ENCODE assay signal across 17 cellular contexts in the genomic region with DNA sequence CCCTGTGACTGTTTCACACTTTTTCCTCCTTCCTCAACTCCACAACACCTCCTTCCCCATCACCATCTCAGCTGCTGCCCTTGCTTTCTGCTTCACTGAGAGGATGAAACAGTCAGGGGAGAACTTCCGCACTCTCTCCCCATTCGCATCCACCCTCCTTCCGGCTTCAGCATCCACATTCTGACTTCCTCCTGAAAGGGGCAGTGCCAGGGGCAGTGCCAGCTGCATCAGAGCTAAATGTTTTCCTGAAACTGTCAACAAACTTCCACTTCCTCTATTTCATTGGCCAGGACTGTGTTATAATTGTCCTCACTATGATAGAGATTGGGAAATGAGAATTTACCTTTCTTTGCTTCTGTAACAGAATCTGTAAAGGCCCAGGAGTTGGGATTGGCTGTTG. TPM values are rescaled to one million over a fixed set of nuclear protein-coding genes. Genes with fewer than 3 reads are reported as not detected.
DNase-seq lines count a peak whose midpoint lies in the region; ATAC-seq and TF ChIP-seq lines count a peak whose summit lies in the region.
"Had no signal": no experiment of that assay in that cellular context is flagged by ENCODE, and none has a peak within 500 bp of the region (broad histone marks: within the 10 kb centered on the region; RNA-seq: fewer than 3 reads in every experiment).

No MANE protein-coding gene starts in this region.

- H3K27ac ChIP-seq in IMR-90 (ENCODE audit: insufficient read depth, low read length) (no peak overlapping the region), osteoblast (ENCODE audit: low read depth, low read length) (no peak overlapping the region)
- H3K27ac ChIP-seq: WERI-Rb-1 had no signal

- POLR2A ChIA-PET in IMR-90 (lab: Charles Lee; ENCODE audit: unreplicated experiment) = no interaction called here

- no CpG with 5 or more reads among the region's 3 CpGs for WGBS in IMR-90 (ENCODE audit: extremely low coverage in 2 of 2, insufficient read length in 1 of 2), 2 experiments

- H3K79me1 ChIP-seq in IMR-90 (ENCODE audit: low read depth in 1 of 2, low read length in 2 of 2) = no peaks in the 10 kb centered on the region

- H3K9me1 ChIP-seq in IMR-90 (ENCODE audit: insufficient read depth, low read length) = peaks cover 4% of the 10 kb centered on the region; the same call in 1 of the 2 replicates

- no peak for TF ChIP-seq POLR2A in IMR-90 (IDR thresholded peaks at IDR 0.05; ENCODE audit: low read depth, low read length)

- CTCF ChIA-PET in IMR-90 (lab: Yijun Ruan, JAX) = no interaction called here

- no peak overlapping the region for H3K9ac ChIP-seq in IMR-90 (ENCODE audit: low read depth, low read length)

- H2AFZ ChIP-seq in IMR-90 (replicated peaks; ENCODE audit: low read length, poor library complexity) = no peak overlapping the region
- H2AFZ ChIP-seq in osteoblast (ENCODE audit: low read length) = no peak overlapping the region

- H4K20me1 ChIP-seq in IMR-90 (ENCODE audit: insufficient read depth, low read length) (no peaks in the 10 kb centered on the region), osteoblast (ENCODE audit: insufficient read depth, low read length) (no peaks in the 10 kb centered on the region)

- no peaks in the 10 kb centered on the region for H3K79me2 ChIP-seq in osteoblast (ENCODE audit: insufficient read depth, low read length)

- H3K36me3 ChIP-seq in IMR-90 (ENCODE audit: control insufficient read depth, insufficient read depth, low read length) (no peaks in the 10 kb centered on the region), osteoblast (ENCODE audit: insufficient read depth, low read length) (no peaks in the 10 kb centered on the region)
- H3K36me3 ChIP-seq: WERI-Rb-1 had no signal

- no peak overlapping the region for H2BK120ac ChIP-seq in IMR-90 (ENCODE audit: low read depth, low read length)

- H3K36me3 Mint-ChIP-seq in activated naive CD8-positive, alpha-beta T cell treated with anti-CD3 and anti-CD28 coated beads for 36 hours = no peaks in the 10 kb centered on the region
- H3K36me3 Mint-ChIP-seq in neural crest cell (ENCODE audit: low read depth) = no peaks in the 10 kb centered on the region
- H3K36me3 Mint-ChIP-seq: activated naive CD8-positive, alpha-beta T cell treated with anti-CD3 and anti-CD28 coated beads, Interleukin-2, amount 10 ng/mL, durations not matched to agents 7 days and 5 days; CD4-positive, CD25-positive, alpha-beta regulatory T cell; natural killer cell treated with Interleukin-12 subunit alpha and Interleukin-12 subunit beta and Interleukin-15 and Interleukin-18, amount 100 ng/mL, for 72 hours had no signal

- no peaks in the 10 kb centered on the region for H3K9me3 Mint-ChIP-seq in activated naive CD8-positive, alpha-beta T cell treated with anti-CD3 and anti-CD28 coated beads for 36 hours
- no peaks in the 10 kb centered on the region for H3K9me3 Mint-ChIP-seq in neural crest cell
- H3K9me3 Mint-ChIP-seq: activated naive CD8-positive, alpha-beta T cell treated with anti-CD3 and anti-CD28 coated beads, Interleukin-2, amount 10 ng/mL, durations not matched to agents 7 days and 5 days; CD4-positive, CD25-positive, alpha-beta regulatory T cell; natural killer cell treated with Interleukin-12 subunit alpha and Interleukin-12 subunit beta and Interleukin-15 and Interleukin-18, amount 100 ng/mL, for 72 hours had no signal

- peak; percentile 37 for ATAC-seq in GM18858 (IDR thresholded peaks at IDR 0.05; ENCODE audit: unreplicated experiment)
- no peak for ATAC-seq in IMR-90 (ENCODE audit: low read depth)
- ATAC-seq: left colon; natural killer cell treated with Interleukin-12 subunit alpha and Interleukin-12 subunit beta and Interleukin-15 and Interleukin-18, amount 100 ng/mL, for 72 hours had no signal

- H3K9me3 ChIP-seq in IMR-90 (ENCODE audit: control insufficient read depth, insufficient read depth, low read length) (no peaks in the 10 kb centered on the region), osteoblast (ENCODE audit: low read depth, low read length) (no peaks in the 10 kb centered on the region)

- peaks cover 13% of the 10 kb centered on the region; the same call in 1 of the 2 replicates for H3K4me1 ChIP-seq in IMR-90 (ENCODE audit: control insufficient read depth, insufficient read depth, low read length)
- H3K4me1 ChIP-seq in osteoblast (ENCODE audit: insufficient read depth, low read length) = no peaks in the 10 kb centered on the region

- H2AK9ac ChIP-seq in IMR-90 (replicated peaks; ENCODE audit: low read depth, low read length, poor library complexity) = no peak overlapping the region

- H2BK15ac ChIP-seq in IMR-90 (ENCODE audit: low read depth, low read length) = no peak overlapping the region; the same call in 2 of the 3 replicates

- H2BK20ac ChIP-seq in IMR-90 (ENCODE audit: low read depth, low read length) = no peak overlapping the region

- no peaks in the 10 kb centered on the region for H3K4me1 Mint-ChIP-seq in activated naive CD8-positive, alpha-beta T cell treated with anti-CD3 and anti-CD28 coated beads for 36 hours
- peaks cover 40% of the 10 kb centered on the region for H3K4me1 Mint-ChIP-seq in neural crest cell
- H3K4me1 Mint-ChIP-seq: activated naive CD8-positive, alpha-beta T cell treated with anti-CD3 and anti-CD28 coated beads, Interleukin-2, amount 10 ng/mL, durations not matched to agents 7 days and 5 days; CD4-positive, CD25-positive, alpha-beta regulatory T cell had no signal

- no peak for TF ChIP-seq CTCF in IMR-90 (conservative IDR thresholded peaks at IDR 0.05; ENCODE audit: low read depth, low read length)
- no peak for TF ChIP-seq CTCF in neural crest cell (conservative IDR thresholded peaks at IDR 0.05)
- TF ChIP-seq CTCF in osteoblast (IDR thresholded peaks at IDR 0.05; ENCODE audit: extremely low read depth, low read depth, low read length) = no peak
- TF ChIP-seq CTCF in GM20000 (IDR thresholded peaks at IDR 0.05; ENCODE audit: extremely low read depth, missing control alignments) = no peak

- peak overlapping the region; percentile 64; the same call in 1 of the 2 replicates for H2AK5ac ChIP-seq in IMR-90 (ENCODE audit: low read depth, low read length)

- H3K14ac ChIP-seq in IMR-90 (replicated peaks; ENCODE audit: low read depth, low read length) = no peak overlapping the region

- intact Hi-C loops in IMR-90 (cut with micrococcal nuclease) = no loop called here

- no peak overlapping the region for H3K4me3 Mint-ChIP-seq in activated naive CD8-positive, alpha-beta T cell treated with anti-CD3 and anti-CD28 coated beads for 36 hours
- H3K4me3 Mint-ChIP-seq in neural crest cell = no peak overlapping the region
- H3K4me3 Mint-ChIP-seq: activated naive CD8-positive, alpha-beta T cell treated with anti-CD3 and anti-CD28 coated beads, Interleukin-2, amount 10 ng/mL, durations not matched to agents 7 days and 5 days; CD4-positive, CD25-positive, alpha-beta regulatory T cell; natural killer cell treated with Interleukin-12 subunit alpha and Interleukin-12 subunit beta and Interleukin-15 and Interleukin-18, amount 100 ng/mL, for 72 hours had no signal

- dilution Hi-C loops in IMR-90 (cut with HindIII; ENCODE audit: low sequenced_read_pairs, unreplicated experiment) = no loop called here

- H3K4me2 ChIP-seq in IMR-90 (ENCODE audit: low read depth, low read length) = no peak overlapping the region
- no peak overlapping the region for H3K4me2 ChIP-seq in osteoblast (ENCODE audit: insufficient read depth, low read length)

- H3K27me3 ChIP-seq in IMR-90 (ENCODE audit: control insufficient read depth, insufficient read depth, low read length) = no peaks in the 10 kb centered on the region
- H3K27me3 ChIP-seq in osteoblast (ENCODE audit: insufficient read depth, low read length) = no peaks in the 10 kb centered on the region

- H3K4me3 ChIP-seq in IMR-90 (ENCODE audit: insufficient read depth, low read depth, low read length) (no peak overlapping the region), osteoblast (ENCODE audit: insufficient read depth, low read length) (no peak overlapping the region)

- no peak overlapping the region for H2BK5ac ChIP-seq in IMR-90 (ENCODE audit: low read depth, low read length, poor library complexity, severe bottlenecking)

- H4K8ac ChIP-seq in IMR-90 (ENCODE audit: low read depth in 2 of 2, low read length in 2 of 2) = no peak overlapping the region

- H3K27ac Mint-ChIP-seq in activated naive CD8-positive, alpha-beta T cell treated with anti-CD3 and anti-CD28 coated beads for 36 hours = peak overlapping the region; percentile 21
- peak overlapping the region; percentile 31 for H3K27ac Mint-ChIP-seq in neural crest cell (ENCODE audit: unreplicated experiment)
- H3K27ac Mint-ChIP-seq: activated naive CD8-positive, alpha-beta T cell treated with anti-CD3 and anti-CD28 coated beads, Interleukin-2, amount 10 ng/mL, durations not matched to agents 7 days and 5 days; CD4-positive, CD25-positive, alpha-beta regulatory T cell; natural killer cell treated with Interleukin-12 subunit alpha and Interleukin-12 subunit beta and Interleukin-15 and Interleukin-18, amount 100 ng/mL, for 72 hours had no signal

- H3K23ac ChIP-seq in IMR-90 (ENCODE audit: low read depth, low read length) = no peak overlapping the region

- no TSS peak for BruUV-seq in IMR-90 (replicated peaks; lab: Mats Ljungman, UMichigan)

- in situ Hi-C loops in IMR-90 (cut with MboI; ENCODE audit: low sequenced_read_pairs) = no loop called here

- DNase-seq in IMR-90 = no peak
- DNase-seq in activated naive CD8-positive, alpha-beta T cell treated with anti-CD3 and anti-CD28 coated beads for 36 hours = no peak
- DNase-seq in neural crest cell (ENCODE audit: low read depth, low spot score) = no peak
- DNase-seq in osteoblast (ENCODE audit: insufficient read length, low spot score, missing footprints) = no peak
- no peak for DNase-seq in NCI-H1694 treated with DMSO at 0.1 percent for 48 hours (lab: John Stamatoyannopoulos, UW)
- DNase-seq in DMS153 treated with DMSO at 0.1 percent for 48 hours (lab: John Stamatoyannopoulos, UW; ENCODE audit: unreplicated experiment) = no peak
- no peak for DNase-seq in GM20000 (ENCODE audit: low spot score)
- DNase-seq: activated naive CD8-positive, alpha-beta T cell treated with anti-CD3 and anti-CD28 coated beads, Interleukin-2, amount 10 ng/mL, durations not matched to agents 7 days and 5 days; CD4-positive, CD25-positive, alpha-beta regulatory T cell; central memory CD4-positive, alpha-beta T cell; GF-D8; left colon; NCI-H2029 treated with DMSO at 0.1 percent for 48 hours; NCI-H774; WERI-Rb-1 had no signal

- no peak for TF ChIP-seq RAD21 in IMR-90 (IDR thresholded peaks at IDR 0.05; ENCODE audit: low read length)

- no peak overlapping the region for H4K91ac ChIP-seq in IMR-90 (ENCODE audit: insufficient read depth, low read depth, low read length)

- no peak overlapping the region for H3K18ac ChIP-seq in IMR-90 (ENCODE audit: low read depth, low read length)

- no peak overlapping the region for H3K56ac ChIP-seq in IMR-90 (ENCODE audit: extremely low read depth, insufficient read depth, low read length)

- H4K5ac ChIP-seq in IMR-90 (ENCODE audit: low read depth, low read length) = no peak overlapping the region

- no peak overlapping the region for H3K4ac ChIP-seq in IMR-90 (ENCODE audit: low read depth, low read length)

- H3K27me3 Mint-ChIP-seq in activated naive CD8-positive, alpha-beta T cell treated with anti-CD3 and anti-CD28 coated beads for 36 hours = peaks cover 4% of the 10 kb centered on the region
- H3K27me3 Mint-ChIP-seq in neural crest cell (ENCODE audit: low read depth) = no peaks in the 10 kb centered on the region
- H3K27me3 Mint-ChIP-seq: activated naive CD8-positive, alpha-beta T cell treated with anti-CD3 and anti-CD28 coated beads, Interleukin-2, amount 10 ng/mL, durations not matched to agents 7 days and 5 days; CD4-positive, CD25-positive, alpha-beta regulatory T cell had no signal

RNA-seq across cellular contexts. Expression of a gene that starts 18.2 kb away (rescaled TPM):
- total RNA-seq in IMR-90 (2012; rRNA removed) (0.18 and 0.28 TPM in 2 replicates), neural crest cell (10.2 and 11.3 TPM in 2 replicates), osteoblast (under 0.01 TPM in 1 of 2 replicates, not detected in the other)
- 0.26 and 0.31 TPM in 2 replicates for polyA plus RNA-seq in IMR-90 (2012; rRNA removed)
- polyA plus RNA-seq in IMR-90 (2012; cell fraction: cytosol; rRNA removed) = 0.04 and 0.23 TPM in 2 replicates
- 0.20 and 0.41 TPM in 2 replicates for polyA plus RNA-seq in IMR-90 (2012; cell fraction: nucleus; rRNA removed; ENCODE audit: low replicate concordance)
- total RNA-seq in activated naive CD8-positive, alpha-beta T cell treated with anti-CD3 and anti-CD28 coated beads for 36 hours = under 1 TPM; 0.14 to 0.32 TPM
- total RNA-seq: natural killer cell treated with Interleukin-12 subunit alpha and Interleukin-12 subunit beta and Interleukin-15 and Interleukin-18, amount 100 ng/mL, for 72 hours had no signal
